Comparison of ENCODE assay signal across 8 cellular contexts in genomic region chr14:96796851-96797187, GRCh38. TPM values are rescaled to one million over a fixed set of nuclear protein-coding genes. Genes with fewer than 3 reads are reported as not detected.
DNase-seq lines count a peak whose midpoint lies in the region; ATAC-seq and TF ChIP-seq lines count a peak whose summit lies in the region.

No MANE protein-coding gene starts in this region.

- DNase-seq in activated T-cell treated with anti-CD3 and anti-CD28 coated beads, Interleukin-2, amount 50 U/mL, for 72 hours: no peak
- no peak for DNase-seq in activated T-cell treated with anti-CD3 and anti-CD28 coated beads, Interleukin-2, amount 50 U/mL, for 1 hour
- DNase-seq in endothelial cell (ENCODE audit: low spot score): no peak
- no peak for DNase-seq in stimulated activated naive CD8-positive, alpha-beta T cell treated with anti-CD3 and anti-CD28 coated beads, Interleukin-15, amount 100 ng/mL, for 72 hours
- no peak for DNase-seq in middle frontal gyrus (ENCODE audit: extremely low spot score, low spot score)
- no peak for DNase-seq in ACHN

- peaks cover 41% of the 10 kb centered on the region for H3K79me2 ChIP-seq in OCI-LY1 (ENCODE audit: insufficient read depth, low read length)

- no peak overlapping the region for H3K27ac ChIP-seq in OCI-LY1 (ENCODE audit: low read depth, low read length, poor library complexity, severe bottlenecking)

- no peaks in the 10 kb centered on the region for H3F3A ChIP-seq in OCI-LY1 (ENCODE audit: insufficient read depth, low read length)

- H3K27me3 Mint-ChIP-seq in activated T-cell treated with anti-CD3 and anti-CD28 coated beads, Interleukin-2, amount 50 U/mL, for 72 hours (ENCODE audit: low read depth): no peaks in the 10 kb centered on the region
- peaks cover 3% of the 10 kb centered on the region for H3K27me3 Mint-ChIP-seq in endothelial cell (ENCODE audit: unreplicated experiment)
- peaks cover 18% of the 10 kb centered on the region for H3K27me3 Mint-ChIP-seq in stimulated activated naive CD8-positive, alpha-beta T cell treated with anti-CD3 and anti-CD28 coated beads, Interleukin-15, amount 100 ng/mL, for 72 hours

- no peak overlapping the region for H2AFZ ChIP-seq in OCI-LY1 (ENCODE audit: low read length)

- no peaks in the 10 kb centered on the region for H3K9me3 ChIP-seq in OCI-LY1 (ENCODE audit: low read length)

- H3K4me3 Mint-ChIP-seq in activated T-cell treated with anti-CD3 and anti-CD28 coated beads, Interleukin-2, amount 50 U/mL, for 72 hours: peak overlapping the region; percentile 77 to 93
- peak overlapping the region; percentile 85 for H3K4me3 Mint-ChIP-seq in endothelial cell (ENCODE audit: unreplicated experiment)
- H3K4me3 Mint-ChIP-seq in stimulated activated naive CD8-positive, alpha-beta T cell treated with anti-CD3 and anti-CD28 coated beads, Interleukin-15, amount 100 ng/mL, for 72 hours: peak overlapping the region; percentile 65 to 75

- peak overlapping the region; percentile 81 for H3K4me3 ChIP-seq in OCI-LY1 (ENCODE audit: low read depth, low read length, poor library complexity, severe bottlenecking)

- H3K4me2 ChIP-seq in OCI-LY1 (ENCODE audit: low read length): peak overlapping the region; percentile 37

- H3K4me1 ChIP-seq in OCI-LY1 (ENCODE audit: insufficient read depth, low read length, severe bottlenecking): peaks cover 28% of the 10 kb centered on the region

- no peak overlapping the region for H3K27ac Mint-ChIP-seq in activated T-cell treated with anti-CD3 and anti-CD28 coated beads, Interleukin-2, amount 50 U/mL, for 72 hours
- peak overlapping the region; percentile 82 for H3K27ac Mint-ChIP-seq in endothelial cell (ENCODE audit: unreplicated experiment)
- H3K27ac Mint-ChIP-seq in stimulated activated naive CD8-positive, alpha-beta T cell treated with anti-CD3 and anti-CD28 coated beads, Interleukin-15, amount 100 ng/mL, for 72 hours: peak overlapping the region; percentile 22 to 85

- peaks cover 32% of the 10 kb centered on the region for H3K4me1 Mint-ChIP-seq in activated T-cell treated with anti-CD3 and anti-CD28 coated beads, Interleukin-2, amount 50 U/mL, for 72 hours (ENCODE audit: low read depth)
- H3K4me1 Mint-ChIP-seq in endothelial cell (ENCODE audit: unreplicated experiment): peaks cover 24% of the 10 kb centered on the region
- H3K4me1 Mint-ChIP-seq in stimulated activated naive CD8-positive, alpha-beta T cell treated with anti-CD3 and anti-CD28 coated beads, Interleukin-15, amount 100 ng/mL, for 72 hours: peaks cover 40% of the 10 kb centered on the region

- in situ Hi-C loops in ACHN (cut with HindIII; ENCODE audit: low pct_ligation_motif_present, low pct_unique_long_range_greater_than_20kb, low sequenced_read_pairs): no loop called here

- H3K36me3 ChIP-seq in OCI-LY1 (ENCODE audit: insufficient read depth, low read length): no peaks in the 10 kb centered on the region

- H3K27me3 ChIP-seq in OCI-LY1 (ENCODE audit: insufficient read depth, low read length): no peaks in the 10 kb centered on the region

- no peaks in the 10 kb centered on the region for H3K9me2 ChIP-seq in OCI-LY1 (ENCODE audit: low read depth, low read length)

- H3K36me3 Mint-ChIP-seq in activated T-cell treated with anti-CD3 and anti-CD28 coated beads, Interleukin-2, amount 50 U/mL, for 72 hours (ENCODE audit: insufficient read depth in 2 of 2): peaks cover 0 to 3% of the 10 kb centered on the region in 2 donors
- H3K36me3 Mint-ChIP-seq in endothelial cell (ENCODE audit: low read depth, unreplicated experiment): no peaks in the 10 kb centered on the region

- no peak overlapping the region for H3K9ac ChIP-seq in OCI-LY1 (ENCODE audit: low read length)

- no peaks in the 10 kb centered on the region for H3K9me3 Mint-ChIP-seq in activated T-cell treated with anti-CD3 and anti-CD28 coated beads, Interleukin-2, amount 50 U/mL, for 72 hours
- H3K9me3 Mint-ChIP-seq in endothelial cell (ENCODE audit: unreplicated experiment): no peaks in the 10 kb centered on the region
- H3K9me3 Mint-ChIP-seq in stimulated activated naive CD8-positive, alpha-beta T cell treated with anti-CD3 and anti-CD28 coated beads, Interleukin-15, amount 100 ng/mL, for 72 hours: no peaks in the 10 kb centered on the region

- ATAC-seq in activated T-cell treated with anti-CD3 and anti-CD28 coated beads, Interleukin-2, amount 50 U/mL, for 72 hours (replicated peaks in 1 of 2): no peak
- ATAC-seq in stimulated activated naive CD8-positive, alpha-beta T cell treated with anti-CD3 and anti-CD28 coated beads, Interleukin-15, amount 100 ng/mL, for 72 hours: no peak
- no peak for ATAC-seq in HG03460 (IDR thresholded peaks at IDR 0.05; ENCODE audit: unreplicated experiment)

- no peaks in the 10 kb centered on the region for H4K20me1 ChIP-seq in OCI-LY1 (ENCODE audit: insufficient read depth, low read length)

- no peak for TF ChIP-seq CTCF in OCI-LY1 (IDR thresholded peaks at IDR 0.05; ENCODE audit: low read length)
- no peak for TF ChIP-seq CTCF in endothelial cell (IDR thresholded peaks at IDR 0.05; ENCODE audit: unreplicated experiment)

RNA-seq across cellular contexts. Expression of gene VRK1, which starts 0.4 kb away (rescaled TPM):
- 10 to 100 TPM; 56.4 to 66.5 TPM for total RNA-seq in activated T-cell treated with anti-CD3 and anti-CD28 coated beads, Interleukin-2, amount 50 U/mL, for 72 hours
- total RNA-seq in endothelial cell (ENCODE audit: unreplicated experiment): 32.0 TPM
